8 cellular contexts compared by ENCODE assay signal in the genomic region with DNA sequence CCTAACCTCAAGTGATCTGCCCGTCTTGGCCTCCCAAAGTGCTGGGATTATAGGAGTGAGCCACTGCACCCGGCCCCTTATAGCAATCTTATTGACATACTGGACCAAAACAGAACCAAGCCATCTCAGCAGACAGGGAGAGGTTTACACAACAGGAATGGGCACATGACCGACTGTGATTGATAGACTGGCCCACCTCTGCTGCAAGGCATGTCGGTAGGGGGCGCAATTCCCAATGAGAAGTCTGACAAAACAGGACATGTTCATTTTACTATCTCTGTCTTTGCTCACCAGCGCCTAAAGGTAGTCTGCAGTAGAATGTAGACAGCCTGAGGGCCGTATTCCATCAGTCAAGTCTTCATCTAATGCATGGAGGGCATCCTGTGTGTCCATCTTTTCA. TPM values are rescaled to one million over a fixed set of nuclear protein-coding genes. Genes with fewer than 3 reads are reported as not detected.
DNase-seq lines count a peak whose midpoint lies in the region; ATAC-seq and TF ChIP-seq lines count a peak whose summit lies in the region.

No MANE protein-coding gene starts in this region.

- H3F3A ChIP-seq in OCI-LY1 (ENCODE audit: insufficient read depth, low read length) = no peaks in the 10 kb centered on the region

- no peaks in the 10 kb centered on the region for H3K27me3 ChIP-seq in OCI-LY1 (ENCODE audit: insufficient read depth, low read length)
- H3K27me3 ChIP-seq in osteoblast (ENCODE audit: insufficient read depth, low read length) = peaks cover 14% of the 10 kb centered on the region

- H3K9ac ChIP-seq in OCI-LY1 (ENCODE audit: low read length) = no peak overlapping the region

- DNase-seq in COLO829 (ENCODE audit: low spot score) (peak; percentile 11), astrocyte of the spinal cord (ENCODE audit: low read depth, low spot score) (no peak), osteoblast (ENCODE audit: insufficient read length, low spot score, missing footprints) (no peak), middle frontal gyrus (ENCODE audit: extremely low spot score, low spot score) (no peak), glomerular visceral epithelial cell (ENCODE audit: extremely low spot score) (no peak)

- H3K4me1 ChIP-seq in OCI-LY1 (ENCODE audit: insufficient read depth, low read length, severe bottlenecking) (peaks cover 34% of the 10 kb centered on the region), osteoblast (ENCODE audit: insufficient read depth, low read length) (no peaks in the 10 kb centered on the region)

- no peak overlapping the region for H3K27ac ChIP-seq in OCI-LY1 (ENCODE audit: low read depth, low read length, poor library complexity, severe bottlenecking)
- no peak overlapping the region for H3K27ac ChIP-seq in osteoblast (ENCODE audit: low read depth, low read length)

- no peak overlapping the region for H2AFZ ChIP-seq in OCI-LY1 (ENCODE audit: low read length)
- H2AFZ ChIP-seq in osteoblast (ENCODE audit: low read length) = no peak overlapping the region

- in situ Hi-C loops in astrocyte of the spinal cord (cut with HindIII; ENCODE audit: low sequenced_read_pairs) = no loop called here

- TF ChIP-seq CTCF in OCI-LY1 (IDR thresholded peaks at IDR 0.05; ENCODE audit: low read length) (peak; percentile 82), astrocyte of the spinal cord (IDR thresholded peaks at IDR 0.05; ENCODE audit: low read depth, low read length) (peak; percentile 50), osteoblast (IDR thresholded peaks at IDR 0.05; ENCODE audit: extremely low read depth, low read depth, low read length) (peak; percentile 50)

- H3K4me3 ChIP-seq in OCI-LY1 (ENCODE audit: low read depth, low read length, poor library complexity, severe bottlenecking) (no peak overlapping the region), astrocyte of the spinal cord (ENCODE audit: low read depth, low read length) (no peak overlapping the region), osteoblast (ENCODE audit: insufficient read depth, low read length) (no peak overlapping the region)

- no peaks in the 10 kb centered on the region for H4K20me1 ChIP-seq in OCI-LY1 (ENCODE audit: insufficient read depth, low read length)
- H4K20me1 ChIP-seq in osteoblast (ENCODE audit: insufficient read depth, low read length) = no peaks in the 10 kb centered on the region

- H3K9me3 ChIP-seq in OCI-LY1 (ENCODE audit: low read length) (no peaks in the 10 kb centered on the region), osteoblast (ENCODE audit: low read depth, low read length) (no peaks in the 10 kb centered on the region)

- no peaks in the 10 kb centered on the region for H3K36me3 ChIP-seq in OCI-LY1 (ENCODE audit: insufficient read depth, low read length)
- no peaks in the 10 kb centered on the region for H3K36me3 ChIP-seq in osteoblast (ENCODE audit: insufficient read depth, low read length)

- ATAC-seq in GM21786 (IDR thresholded peaks at IDR 0.05; ENCODE audit: unreplicated experiment) (peak; percentile 26), GM18505 (IDR thresholded peaks at IDR 0.05; ENCODE audit: unreplicated experiment) (no peak)

- H3K9me2 ChIP-seq in OCI-LY1 (ENCODE audit: low read depth, low read length) = no peaks in the 10 kb centered on the region

- H3K79me2 ChIP-seq in OCI-LY1 (ENCODE audit: insufficient read depth, low read length) (no peaks in the 10 kb centered on the region), osteoblast (ENCODE audit: insufficient read depth, low read length) (no peaks in the 10 kb centered on the region)

- no peak overlapping the region for H3K4me2 ChIP-seq in OCI-LY1 (ENCODE audit: low read length)
- H3K4me2 ChIP-seq in osteoblast (ENCODE audit: insufficient read depth, low read length) = no peak overlapping the region

- TF ChIP-seq POLR2A in GM18505 (IDR thresholded peaks at IDR 0.05; ENCODE audit: borderline replicate concordance, extremely low read depth, insufficient read depth, insufficient read length) = no peak

RNA-seq across cellular contexts. Expression of a gene that starts 2.0 kb away (rescaled TPM):
- 2.5 and 2.9 TPM in 2 replicates for total RNA-seq in osteoblast
